ENCODE assay signal across 1 cellular context in the genomic region with DNA sequence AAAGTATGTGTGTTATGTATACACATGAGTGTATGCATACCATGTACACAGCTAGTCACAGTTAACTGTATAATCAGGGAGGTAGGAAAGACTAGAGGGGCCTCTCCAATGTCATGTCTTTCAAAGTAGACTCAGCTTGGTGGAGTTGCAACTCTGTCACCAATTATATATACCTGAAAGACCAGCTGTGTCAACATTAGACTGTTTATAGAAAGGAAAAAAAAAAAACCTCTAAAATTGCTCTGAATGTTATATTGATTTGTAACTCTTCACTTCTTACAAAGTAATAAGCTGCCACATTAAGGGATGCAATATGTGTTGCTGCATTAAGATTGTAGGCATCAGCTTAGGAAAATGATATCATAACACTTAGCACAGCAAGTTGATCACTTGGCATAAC.
TF ChIP-seq lines count a peak whose summit lies in the region.

No MANE protein-coding gene starts in this region.

TF ChIP-seq in WTC11, 78 proteins besides CTCF, POLR2A, EP300 and RAD21 (continued from another document):
- TF ChIP-seq, protein P1, sequence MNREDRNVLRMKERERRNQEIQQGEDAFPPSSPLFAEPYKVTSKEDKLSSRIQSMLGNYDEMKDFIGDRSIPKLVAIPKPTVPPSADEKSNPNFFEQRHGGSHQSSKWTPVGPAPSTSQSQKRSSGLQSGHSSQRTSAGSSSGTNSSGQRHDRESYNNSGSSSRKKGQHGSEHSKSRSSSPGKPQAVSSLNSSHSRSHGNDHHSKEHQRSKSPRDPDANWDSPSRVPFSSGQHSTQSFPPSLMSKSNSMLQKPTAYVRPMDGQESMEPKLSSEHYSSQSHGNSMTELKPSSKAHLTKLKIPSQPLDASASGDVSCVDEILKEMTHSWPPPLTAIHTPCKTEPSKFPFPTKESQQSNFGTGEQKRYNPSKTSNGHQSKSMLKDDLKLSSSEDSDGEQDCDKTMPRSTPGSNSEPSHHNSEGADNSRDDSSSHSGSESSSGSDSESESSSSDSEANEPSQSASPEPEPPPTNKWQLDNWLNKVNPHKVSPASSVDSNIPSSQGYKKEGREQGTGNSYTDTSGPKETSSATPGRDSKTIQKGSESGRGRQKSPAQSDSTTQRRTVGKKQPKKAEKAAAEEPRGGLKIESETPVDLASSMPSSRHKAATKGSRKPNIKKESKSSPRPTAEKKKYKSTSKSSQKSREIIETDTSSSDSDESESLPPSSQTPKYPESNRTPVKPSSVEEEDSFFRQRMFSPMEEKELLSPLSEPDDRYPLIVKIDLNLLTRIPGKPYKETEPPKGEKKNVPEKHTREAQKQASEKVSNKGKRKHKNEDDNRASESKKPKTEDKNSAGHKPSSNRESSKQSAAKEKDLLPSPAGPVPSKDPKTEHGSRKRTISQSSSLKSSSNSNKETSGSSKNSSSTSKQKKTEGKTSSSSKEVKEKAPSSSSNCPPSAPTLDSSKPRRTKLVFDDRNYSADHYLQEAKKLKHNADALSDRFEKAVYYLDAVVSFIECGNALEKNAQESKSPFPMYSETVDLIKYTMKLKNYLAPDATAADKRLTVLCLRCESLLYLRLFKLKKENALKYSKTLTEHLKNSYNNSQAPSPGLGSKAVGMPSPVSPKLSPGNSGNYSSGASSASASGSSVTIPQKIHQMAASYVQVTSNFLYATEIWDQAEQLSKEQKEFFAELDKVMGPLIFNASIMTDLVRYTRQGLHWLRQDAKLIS (CRISPR knock-in tag; IDR thresholded peaks at IDR 0.05; ENCODE audit: borderline replicate concordance), result no peak
